1 cellular context compared by ENCODE assay signal in genomic region chr20:53737404-53738038, GRCh38.
TF ChIP-seq lines count a peak whose summit lies in the region.

No MANE protein-coding gene starts in this region.

TF ChIP-seq in HepG2, 621 proteins besides CTCF, POLR2A, EP300 and RAD21 (continued from another document):
- TF ChIP-seq, protein P1, sequence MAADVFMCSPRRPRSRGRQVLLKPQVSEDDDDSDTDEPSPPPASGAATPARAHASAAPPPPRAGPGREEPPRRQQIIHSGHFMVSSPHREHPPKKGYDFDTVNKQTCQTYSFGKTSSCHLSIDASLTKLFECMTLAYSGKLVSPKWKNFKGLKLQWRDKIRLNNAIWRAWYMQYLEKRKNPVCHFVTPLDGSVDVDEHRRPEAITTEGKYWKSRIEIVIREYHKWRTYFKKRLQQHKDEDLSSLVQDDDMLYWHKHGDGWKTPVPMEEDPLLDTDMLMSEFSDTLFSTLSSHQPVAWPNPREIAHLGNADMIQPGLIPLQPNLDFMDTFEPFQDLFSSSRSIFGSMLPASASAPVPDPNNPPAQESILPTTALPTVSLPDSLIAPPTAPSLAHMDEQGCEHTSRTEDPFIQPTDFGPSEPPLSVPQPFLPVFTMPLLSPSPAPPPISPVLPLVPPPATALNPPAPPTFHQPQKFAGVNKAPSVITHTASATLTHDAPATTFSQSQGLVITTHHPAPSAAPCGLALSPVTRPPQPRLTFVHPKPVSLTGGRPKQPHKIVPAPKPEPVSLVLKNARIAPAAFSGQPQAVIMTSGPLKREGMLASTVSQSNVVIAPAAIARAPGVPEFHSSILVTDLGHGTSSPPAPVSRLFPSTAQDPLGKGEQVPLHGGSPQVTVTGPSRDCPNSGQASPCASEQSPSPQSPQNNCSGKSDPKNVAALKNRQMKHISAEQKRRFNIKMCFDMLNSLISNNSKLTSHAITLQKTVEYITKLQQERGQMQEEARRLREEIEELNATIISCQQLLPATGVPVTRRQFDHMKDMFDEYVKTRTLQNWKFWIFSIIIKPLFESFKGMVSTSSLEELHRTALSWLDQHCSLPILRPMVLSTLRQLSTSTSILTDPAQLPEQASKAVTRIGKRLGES (CRISPR knock-in tag; IDR thresholded peaks at IDR 0.05; ENCODE audit: borderline replicate concordance): peak; percentile 32; the same call in 1 of the 2 replicates
- TF ChIP-seq ZBTB7B (CRISPR knock-in tag; IDR thresholded peaks at IDR 0.05) (no peak), ZNF160 (CRISPR knock-in tag; IDR thresholded peaks at IDR 0.05) (peak; percentile 7; the same call in 1 of the 2 replicates), ELF1 (CRISPR knock-in tag; IDR thresholded peaks at IDR 0.05) (no peak), TFE3 (CRISPR knock-in tag; IDR thresholded peaks at IDR 0.05) (no peak), ATF7-NPFF (CRISPR knock-in tag; IDR thresholded peaks at IDR 0.05; ENCODE audit: low read depth) (no peak), ZNF878 (CRISPR knock-in tag; IDR thresholded peaks at IDR 0.05) (0 out of 2 replicates have a peak, but pooled peaks have one; percentile 36), SATB2 (CRISPR knock-in tag; IDR thresholded peaks at IDR 0.05) (no peak), ISX (CRISPR knock-in tag; conservative IDR thresholded peaks at IDR 0.05) (0 out of 2 replicates have a peak, but pooled peaks have one; percentile 17), RFXAP (CRISPR knock-in tag; IDR thresholded peaks at IDR 0.05; ENCODE audit: borderline replicate concordance) (0 out of 2 replicates have a peak, but pooled peaks have one; percentile 18), ZNF3 (CRISPR knock-in tag; IDR thresholded peaks at IDR 0.05) (0 out of 2 replicates have a peak, but pooled peaks have one; percentile 29), NFKBIZ (CRISPR knock-in tag; IDR thresholded peaks at IDR 0.05) (0 out of 2 replicates have a peak, but pooled peaks have one; percentile 4), ZBTB34 (CRISPR knock-in tag; IDR thresholded peaks at IDR 0.05) (0 out of 2 replicates have a peak, but pooled peaks have one; percentile 58), YEATS2 (CRISPR knock-in tag; IDR thresholded peaks at IDR 0.05; ENCODE audit: borderline replicate concordance) (peak; percentile 11; the same call in 1 of the 2 replicates)
- TF ChIP-seq, protein P2, sequence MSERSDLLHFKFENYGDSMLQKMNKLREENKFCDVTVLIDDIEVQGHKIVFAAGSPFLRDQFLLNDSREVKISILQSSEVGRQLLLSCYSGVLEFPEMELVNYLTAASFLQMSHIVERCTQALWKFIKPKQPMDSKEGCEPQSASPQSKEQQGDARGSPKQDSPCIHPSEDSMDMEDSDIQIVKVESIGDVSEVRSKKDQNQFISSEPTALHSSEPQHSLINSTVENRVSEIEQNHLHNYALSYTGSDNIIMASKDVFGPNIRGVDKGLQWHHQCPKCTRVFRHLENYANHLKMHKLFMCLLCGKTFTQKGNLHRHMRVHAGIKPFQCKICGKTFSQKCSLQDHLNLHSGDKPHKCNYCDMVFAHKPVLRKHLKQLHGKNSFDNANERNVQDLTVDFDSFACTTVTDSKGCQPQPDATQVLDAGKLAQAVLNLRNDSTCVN (CRISPR knock-in tag; IDR thresholded peaks at IDR 0.05; ENCODE audit: borderline replicate concordance): no peak
